ENCODE assay signal across 9 cellular contexts in the genomic region with DNA sequence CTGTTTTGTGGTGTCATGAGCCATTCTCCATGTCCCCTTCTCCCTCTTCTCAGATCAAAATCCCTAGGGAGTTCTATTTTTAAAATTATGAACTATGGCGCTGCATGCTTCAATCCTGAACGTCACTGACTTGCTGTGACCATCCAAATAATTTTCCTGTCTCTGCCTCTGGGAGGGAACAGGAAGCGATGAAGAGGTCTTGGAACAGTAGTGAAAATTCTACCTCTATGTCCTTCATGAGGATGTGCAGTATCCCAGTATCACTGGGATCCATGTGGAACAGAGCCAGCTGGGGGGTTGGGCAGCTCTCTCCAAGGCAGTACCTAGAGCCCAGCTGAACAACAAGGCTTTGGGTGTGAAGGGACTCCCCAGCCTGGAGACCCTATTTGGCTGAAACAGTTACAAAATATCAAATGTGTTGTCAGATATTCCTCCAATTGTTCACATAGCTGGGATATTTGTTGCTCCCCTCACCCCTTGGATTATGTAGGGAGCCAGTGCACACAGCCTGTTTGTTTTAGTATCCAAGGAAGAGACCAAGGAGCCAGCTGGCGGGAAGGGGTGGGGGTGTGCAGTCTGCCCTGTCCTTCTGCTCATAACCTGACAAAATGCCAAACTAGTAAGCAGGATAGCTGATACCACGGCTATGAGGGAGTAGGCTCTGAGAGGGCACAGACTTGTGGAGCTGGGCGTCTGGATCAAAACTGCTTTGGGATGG. TPM values are rescaled to one million over a fixed set of nuclear protein-coding genes. Genes with fewer than 3 reads are reported as not detected.
DNase-seq lines count a peak whose midpoint lies in the region; ATAC-seq, FAIRE-seq and TF ChIP-seq lines count a peak whose summit lies in the region.
"Had no signal": no experiment of that assay in that cellular context is flagged by ENCODE, and none has a peak within 500 bp of the region (broad histone marks: within the 10 kb centered on the region; RNA-seq: fewer than 3 reads in every experiment).

No MANE protein-coding gene starts in this region.

- H2AFZ ChIP-seq in osteoblast (ENCODE audit: low read length), result peak overlapping the region; percentile 60
- H2AFZ ChIP-seq in OCI-LY7 (ENCODE audit: low read length), result no peak overlapping the region

- no peaks in the 10 kb centered on the region for H3K9me3 ChIP-seq in osteoblast (ENCODE audit: low read depth, low read length)
- no peaks in the 10 kb centered on the region for H3K9me3 ChIP-seq in OCI-LY7 (ENCODE audit: low read length)

- H3K79me2 ChIP-seq in osteoblast (ENCODE audit: insufficient read depth, low read length) (no peaks in the 10 kb centered on the region), OCI-LY7 (ENCODE audit: insufficient read depth, low read depth, low read length) (0 out of 2 replicates have a peak, but pooled peaks cover 10% of the 10 kb centered on the region)

- ATAC-seq in HG02759 (IDR thresholded peaks at IDR 0.05; ENCODE audit: unreplicated experiment), result no peak

- POLR2A ChIA-PET in OCI-LY7 (lab: Charles Lee), result interaction anchor here (0.5 to 1.6 kb wide), 4 partner anchors 15 to 151 kb away, joined by 3 to 11 read pairs (median 4); no protein-coding TSS in a partner anchor

- H3K27ac ChIP-seq in osteoblast (ENCODE audit: low read depth, low read length) (peak overlapping the region; percentile 50), OCI-LY7 (ENCODE audit: low read depth, low read length, poor library complexity, severe bottlenecking) (no peak overlapping the region)

- in situ Hi-C loops in GM13977 (cut with MboI; ENCODE audit: low pct_unique_long_range_greater_than_20kb, low sequenced_read_pairs, unreplicated experiment), result no loop called here

- H3K36me3 ChIP-seq in osteoblast (ENCODE audit: insufficient read depth, low read length) (peaks cover 20% of the 10 kb centered on the region), OCI-LY7 (ENCODE audit: insufficient read depth, low read length) (peaks cover 83% of the 10 kb centered on the region)

- H3K4me2 ChIP-seq in osteoblast (ENCODE audit: insufficient read depth, low read length), result peak overlapping the region; percentile 14
- H3K4me2 ChIP-seq in OCI-LY7 (ENCODE audit: low read length), result no peak overlapping the region

- FAIRE-seq in D721Med (lab: Jason Lieb, UNC), result no peak

- intact Hi-C loops in OCI-LY7 (cut with micrococcal nuclease; ENCODE audit: unreplicated experiment), result no loop called here

- H3K27me3 ChIP-seq in osteoblast (ENCODE audit: insufficient read depth, low read length), result no peaks in the 10 kb centered on the region

- no peak for TF ChIP-seq CTCF in AG10803 (conservative IDR thresholded peaks at IDR 0.05; ENCODE audit: low read length)
- no peak for TF ChIP-seq CTCF in osteoblast (IDR thresholded peaks at IDR 0.05; ENCODE audit: extremely low read depth, low read depth, low read length)
- no peak for TF ChIP-seq CTCF in D721Med (IDR thresholded peaks at IDR 0.05; ENCODE audit: insufficient read depth, missing control alignments)
- no peak for TF ChIP-seq CTCF in GM13977 (IDR thresholded peaks at IDR 0.05; ENCODE audit: extremely low read depth, insufficient read depth, missing control alignments)
- TF ChIP-seq CTCF in OCI-LY7 (conservative IDR thresholded peaks at IDR 0.05; ENCODE audit: low read length), result no peak

- H3K4me3 ChIP-seq in AG10803 (ENCODE audit: low read length) (no peak overlapping the region), osteoblast (ENCODE audit: insufficient read depth, low read length) (no peak overlapping the region), OCI-LY7 (ENCODE audit: low read depth, low read length, poor library complexity, severe bottlenecking) (no peak overlapping the region)

- no peaks in the 10 kb centered on the region for H3K9me2 ChIP-seq in OCI-LY7 (ENCODE audit: insufficient read depth, low read length)

- H4K20me1 ChIP-seq in osteoblast (ENCODE audit: insufficient read depth, low read length), result no peaks in the 10 kb centered on the region
- no peaks in the 10 kb centered on the region for H4K20me1 ChIP-seq in OCI-LY7 (ENCODE audit: insufficient read depth, low read length)

- BruUV-seq in OCI-LY7 (replicated peaks; lab: Mats Ljungman, UMichigan), result no TSS peak

- H3K4me1 ChIP-seq in osteoblast (ENCODE audit: insufficient read depth, low read length), result peaks cover 11% of the 10 kb centered on the region
- peaks cover 2% of the 10 kb centered on the region for H3K4me1 ChIP-seq in OCI-LY7 (ENCODE audit: insufficient read depth, low read length, poor library complexity, severe bottlenecking)

- CTCF ChIA-PET in OCI-LY7 (lab: Charles Lee; ENCODE audit: unreplicated experiment), result interaction anchor here (0.5 kb wide), 1 partner anchor 153 kb away, joined by 3 read pairs; a partner anchor contains a TSS

- DNase-seq in AG10803 (ENCODE audit: low read depth) (peak; percentile 93), NCI-H524 treated with DMSO at 0.1 percent for 48 hours (lab: John Stamatoyannopoulos, UW) (peak; percentile 79), fibroblast of gingiva (ENCODE audit: low read depth) (peak; percentile 74), osteoblast (ENCODE audit: insufficient read length, low spot score, missing footprints) (no peak), D721Med (ENCODE audit: insufficient read length, low spot score) (no peak), GM13977 (ENCODE audit: low spot score) (no peak), OCI-LY7 (ENCODE audit: low spot score) (no peak)
- DNase-seq: SIG-M5 had no signal

RNA-seq across cellular contexts. Expression of a gene that starts 7.6 kb away (rescaled TPM):
- total RNA-seq in osteoblast (3.6 and 4.7 TPM in 2 replicates), OCI-LY7 (2022) (20.8 and 20.9 TPM in 2 replicates)
- 17.3 and 20.1 TPM in 2 replicates for total RNA-seq in OCI-LY7 (2014; rRNA removed; shearing (Covaris generic))

RNA-seq across cellular contexts. Expression of a gene that starts 8.2 kb away (rescaled TPM):
- 14.1 and 15.9 TPM in 2 replicates for total RNA-seq in osteoblast
- 37.7 and 45.3 TPM in 2 replicates for total RNA-seq in OCI-LY7 (2014; rRNA removed; shearing (Covaris generic))
- 40.5 and 42.5 TPM in 2 replicates for total RNA-seq in OCI-LY7 (2022)

RNA-seq across cellular contexts. Expression of a gene that starts 16.4 kb away (rescaled TPM):
- 22.7 and 23.9 TPM in 2 replicates for total RNA-seq in osteoblast
- 17.3 and 20.4 TPM in 2 replicates for total RNA-seq in OCI-LY7 (2014; rRNA removed; shearing (Covaris generic))
- 50.2 and 52.6 TPM in 2 replicates for total RNA-seq in OCI-LY7 (2022)

RNA-seq across cellular contexts. Expression of a gene that starts 25.4 kb away (rescaled TPM):
- 0.29 and 0.36 TPM in 2 replicates for total RNA-seq in osteoblast
- total RNA-seq in OCI-LY7 (2014; rRNA removed; shearing (Covaris generic)), result 0.46 and 0.82 TPM in 2 replicates
- total RNA-seq in OCI-LY7 (2022), result 1.1 and 1.5 TPM in 2 replicates

RNA-seq across cellular contexts. Expression of a gene that starts 41.2 kb away (rescaled TPM):
- 1.1 and 1.8 TPM in 2 replicates for total RNA-seq in osteoblast
- total RNA-seq in OCI-LY7 (2014; rRNA removed; shearing (Covaris generic)), result 27.5 and 29.4 TPM in 2 replicates
- 53.5 and 63.0 TPM in 2 replicates for total RNA-seq in OCI-LY7 (2022)

Comparison
In these comparisons a context has a peak if more than half of its experiments do, and no peak if none do; other contexts are left out.
1. DNase-seq: peak in AG10803 (single experiment), NCI-H524 treated with DMSO at 0.1 percent for 48 hours (single experiment) and fibroblast of gingiva (single experiment); none in osteoblast (single experiment), D721Med (single experiment), GM13977 (single experiment) and OCI-LY7 (single experiment).